Comparison of ENCODE assay signal across 8 cellular contexts in genomic region chr2:128178650-128179460, GRCh38.
A peak's percentile ranks its signal among the peaks of the same experiment; 100 is the strongest.
DNase-seq lines count a peak whose midpoint lies in the region; ATAC-seq and TF ChIP-seq lines count a peak whose summit lies in the region.

No MANE protein-coding gene starts in this region.

- H3K4me1 ChIP-seq in tibial nerve = no peaks in the 10 kb centered on the region

- no peak overlapping the region for H3K27ac ChIP-seq in tibial nerve

- no peaks in the 10 kb centered on the region for H3K27me3 Mint-ChIP-seq in naive B cell

- CTCF ChIA-PET in BJ (lab: Yijun Ruan, JAX) = interaction anchor here (0.5 to 1.7 kb wide), 10 partner anchors 8 to 142 kb away, joined by 3 to 18 read pairs (median 4); no protein-coding TSS in a partner anchor

- 56 to 62% methylated on average over 9 of the region's 9 CpGs for WGBS in tibial nerve, 2 donors

- no peak for TF ChIP-seq POLR2A in erythroblast (IDR thresholded peaks at IDR 0.05; ENCODE audit: low read length)
- no peak for TF ChIP-seq POLR2A in tibial nerve (IDR thresholded peaks at IDR 0.05)

- no peak overlapping the region for H3K4me3 Mint-ChIP-seq in naive B cell

- H3K36me3 ChIP-seq in BJ (ENCODE audit: control insufficient read depth, insufficient read depth, low read length) = peaks cover 7% of the 10 kb centered on the region
- H3K36me3 ChIP-seq in tibial nerve = peaks cover 0 to 98% (median 33%) of the 10 kb centered on the region in 3 donors

- POLR2A ChIA-PET in BJ (lab: Charles Lee) = no interaction called here

- no peaks in the 10 kb centered on the region for H3K27me3 ChIP-seq in BJ (ENCODE audit: control insufficient read depth, insufficient read depth, low read length)
- no peaks in the 10 kb centered on the region for H3K27me3 ChIP-seq in tibial nerve

- ATAC-seq in GM18909 (IDR thresholded peaks at IDR 0.05; ENCODE audit: poor library complexity, unreplicated experiment) (peak; percentile 60), naive B cell (ENCODE audit: low read depth in 2 of 2) (peak; percentile 70 to 72), HG03097 (IDR thresholded peaks at IDR 0.05; ENCODE audit: low FRiP score, unreplicated experiment) (no peak)

- no peaks in the 10 kb centered on the region for H3K9me3 Mint-ChIP-seq in naive B cell

- no peak for TF ChIP-seq EP300 in tibial nerve (IDR thresholded peaks at IDR 0.05)

- peaks cover 38 to 60% of the 10 kb centered on the region in 2 donors for H3K36me3 Mint-ChIP-seq in naive B cell

- no peak overlapping the region for H3K4me3 ChIP-seq in BJ (ENCODE audit: low read depth, low read length)
- no peak overlapping the region for H3K4me3 ChIP-seq in tibial nerve

- DNase-seq in BJ (ENCODE audit: low read depth) (no peak), NAMALWA (ENCODE audit: low spot score) (peak; percentile 66), erythroblast (lab: John Stamatoyannopoulos, UW) (peak; percentile 74 to 76), naive B cell (peak; percentile 21), tibial nerve (ENCODE audit: low spot score in 2 of 2) (peak in 1 of 2 donors; percentile 50)
- DNase-seq in activated CD4-positive, alpha-beta T cell treated with anti-CD3 and anti-CD28 coated beads, Interleukin-2, amount 50 U/mL, for 4 hours = peak; percentile 21 to 27

- no peaks in the 10 kb centered on the region for H3K9me3 ChIP-seq in tibial nerve

- H3K27ac Mint-ChIP-seq in naive B cell = peak overlapping the region in 2 of 6 donors; percentile 12 to 36

- TF ChIP-seq CTCF in BJ (IDR thresholded peaks at IDR 0.05; ENCODE audit: insufficient read depth, low read depth, low read length) = peak; percentile 92
- TF ChIP-seq CTCF in tibial nerve (IDR thresholded peaks at IDR 0.05) = peak; percentile 52 to 64 (median 52)

- H3K4me1 Mint-ChIP-seq in naive B cell = peaks cover 0 to 7% (median 5%) of the 10 kb centered on the region in 3 donors
